In genomic region chr4:159520074-159520473, GRCh38 we compare ENCODE assay signal across 27 cellular contexts.
A peak's percentile ranks its signal among the peaks of the same experiment; 100 is the strongest.
DNase-seq lines count a peak whose midpoint lies in the region; ATAC-seq, FAIRE-seq and TF ChIP-seq lines count a peak whose summit lies in the region.
"Had no signal": no experiment of that assay in that cellular context is flagged by ENCODE, and none has a peak within 500 bp of the region (broad histone marks: within the 10 kb centered on the region; RNA-seq: fewer than 3 reads in every experiment).

No MANE protein-coding gene starts in this region.

- H3K9ac ChIP-seq in endothelial cell of umbilical vein (replicated peaks; ENCODE audit: extremely low read depth, insufficient read depth, low read length), result no peak overlapping the region
- H3K9ac ChIP-seq: BLaER1 treated with 17β-estradiol and CSF1 and Interleukin-3, amounts not matched to agents 10 nM and 100 nM had no signal

- peaks cover 3% of the 10 kb centered on the region for H3K27me3 Mint-ChIP-seq in nephron progenitor cell (ENCODE audit: low read depth, poor library complexity)
- no peaks in the 10 kb centered on the region for H3K27me3 Mint-ChIP-seq in stimulated activated memory B cell treated with anti-CD40 and anti-IgM and Interleukin-4, amounts not matched to agents 10 μg/mL and 1 μg/mL and 100 μg/mL, for 72 hours
- H3K27me3 Mint-ChIP-seq: CD4-positive, alpha-beta T cell; CD8-positive, alpha-beta memory T cell had no signal

- no peaks in the 10 kb centered on the region for H3K27me3 ChIP-seq in endothelial cell of umbilical vein (ENCODE audit: control insufficient read depth in 2 of 2, insufficient read depth in 2 of 2, low read length in 2 of 2)
- H3K27me3 ChIP-seq: BE2C; BLaER1 treated with 17β-estradiol and CSF1 and Interleukin-3, amounts not matched to agents 10 nM and 100 nM had no signal

- CTCF ChIA-PET in endothelial cell of umbilical vein (lab: Charles Lee), result interaction anchor here (1.2 kb wide), 1 partner anchor 15 kb away, joined by 4 read pairs; no protein-coding TSS in a partner anchor

- H3K36me3 Mint-ChIP-seq in nephron progenitor cell (ENCODE audit: low read depth), result peaks cover 5% of the 10 kb centered on the region
- H3K36me3 Mint-ChIP-seq in stimulated activated memory B cell treated with anti-CD40 and anti-IgM and Interleukin-4, amounts not matched to agents 10 μg/mL and 1 μg/mL and 100 μg/mL, for 72 hours, result no peaks in the 10 kb centered on the region
- H3K36me3 Mint-ChIP-seq: CD14-positive monocyte; CD8-positive, alpha-beta memory T cell had no signal

- H3K9me3 ChIP-seq in endothelial cell of umbilical vein (replicated peaks; ENCODE audit: control insufficient read depth, insufficient read depth, low read length), result no peaks in the 10 kb centered on the region
- H3K9me3 ChIP-seq: A549, BE2C, HAP-1 had no signal

- H3K9me1 ChIP-seq in endothelial cell of umbilical vein (replicated peaks; ENCODE audit: control insufficient read depth, extremely low read depth, insufficient read depth, low read length), result no peaks in the 10 kb centered on the region

- H3K9me3 Mint-ChIP-seq in nephron progenitor cell, result peaks cover 25% of the 10 kb centered on the region
- H3K9me3 Mint-ChIP-seq in stimulated activated memory B cell treated with anti-CD40 and anti-IgM and Interleukin-4, amounts not matched to agents 10 μg/mL and 1 μg/mL and 100 μg/mL, for 72 hours, result no peaks in the 10 kb centered on the region
- H3K9me3 Mint-ChIP-seq: CD4-positive, alpha-beta T cell had no signal

- no peak overlapping the region for H3K4me3 ChIP-seq in endothelial cell of umbilical vein (replicated peaks in 1 of 3; ENCODE audit: insufficient read depth in 1 of 3, low read depth in 1 of 3, low read length in 3 of 3)
- H3K4me3 ChIP-seq: A549; BLaER1 treated with 17β-estradiol and CSF1 and Interleukin-3, amounts not matched to agents 10 nM and 100 nM; GM23338; HAP-1 had no signal

- TF ChIP-seq POLR2A in endothelial cell of umbilical vein (IDR thresholded peaks at IDR 0.05; ENCODE audit: low read depth, low read length), result no peak

- POLR2A ChIA-PET in endothelial cell of umbilical vein (lab: Charles Lee), result no interaction called here

- no peaks in the 10 kb centered on the region for H4K20me1 ChIP-seq in endothelial cell of umbilical vein (replicated peaks; ENCODE audit: control insufficient read depth, extremely low read depth, insufficient read depth, low read length)
- H4K20me1 ChIP-seq: BLaER1 treated with 17β-estradiol and CSF1 and Interleukin-3, amounts not matched to agents 10 nM and 100 nM had no signal

- BruUV-seq in endothelial cell of umbilical vein (replicated peaks; lab: Mats Ljungman, UMichigan), result no TSS peak

- TF ChIP-seq CTCF in endothelial cell of umbilical vein (IDR thresholded peaks at IDR 0.05; ENCODE audit: extremely low read depth in 1 of 2, insufficient read depth in 1 of 2, low read depth in 1 of 2, low read length in 2 of 2), result no peak
- TF ChIP-seq CTCF in nephron progenitor cell (IDR thresholded peaks at IDR 0.05), result no peak

- H3K79me2 ChIP-seq in endothelial cell of umbilical vein (ENCODE audit: control insufficient read depth, insufficient read depth, low read length), result no peaks in the 10 kb centered on the region

- DNase-seq in HuH-7 (ENCODE audit: low spot score), result peak; percentile 43
- DNase-seq in endothelial cell of umbilical vein (ENCODE audit: low read depth, low spot score), result peak; percentile 77
- DNase-seq in nephron progenitor cell, result no peak
- DNase-seq in amniotic stem cell (lab: John Stamatoyannopoulos, UW), result no peak
- DNase-seq in DMS79 treated with DMSO at 0.1 percent for 48 hours (lab: John Stamatoyannopoulos, UW), result no peak
- DNase-seq: 8988T; ACHN; AML-193; BE2C; CD4-positive, alpha-beta T cell; CD8-positive, alpha-beta memory T cell; DMS 273 treated with DMSO at 0.1 percent for 48 hours; DMS79; GF-D8; HFFc6 had no signal

- ATAC-seq in stimulated activated memory B cell treated with anti-CD40 and anti-IgM and Interleukin-4, amounts not matched to agents 10 μg/mL and 1 μg/mL and 100 μg/mL, for 72 hours, result peak; percentile 12
- no peak for ATAC-seq in GM18867 (IDR thresholded peaks at IDR 0.05; ENCODE audit: unreplicated experiment)
- ATAC-seq: A549, GM23338 had no signal

- intact Hi-C loops in endothelial cell of umbilical vein (cut with micrococcal nuclease), result no loop called here

- H3K4me3 Mint-ChIP-seq in nephron progenitor cell, result no peak overlapping the region
- H3K4me3 Mint-ChIP-seq in stimulated activated memory B cell treated with anti-CD40 and anti-IgM and Interleukin-4, amounts not matched to agents 10 μg/mL and 1 μg/mL and 100 μg/mL, for 72 hours, result no peak overlapping the region
- H3K4me3 Mint-ChIP-seq: CD14-positive monocyte; CD4-positive, alpha-beta T cell; CD8-positive, alpha-beta memory T cell; GM23338; HFFc6 had no signal

- H3K27ac ChIP-seq in endothelial cell of umbilical vein (ENCODE audit: insufficient read depth, low read depth, low read length), result no peak overlapping the region
- H3K27ac ChIP-seq: A549; BLaER1 treated with 17β-estradiol and CSF1 and Interleukin-3, amounts not matched to agents 10 nM and 100 nM had no signal

- peak overlapping the region; percentile 6 for H3K27ac Mint-ChIP-seq in nephron progenitor cell
- H3K27ac Mint-ChIP-seq in stimulated activated memory B cell treated with anti-CD40 and anti-IgM and Interleukin-4, amounts not matched to agents 10 μg/mL and 1 μg/mL and 100 μg/mL, for 72 hours, result no peak overlapping the region
- H3K27ac Mint-ChIP-seq: CD14-positive monocyte; CD4-positive, alpha-beta T cell; CD8-positive, alpha-beta memory T cell; GM23338; HFFc6 had no signal

- FAIRE-seq in endothelial cell of umbilical vein (lab: Jason Lieb, UNC), result no peak
- FAIRE-seq: A549, D721Med, GM12891, GM18507, GM19239, H54 had no signal

- peaks cover 6% of the 10 kb centered on the region for H3K4me1 Mint-ChIP-seq in nephron progenitor cell
- H3K4me1 Mint-ChIP-seq in stimulated activated memory B cell treated with anti-CD40 and anti-IgM and Interleukin-4, amounts not matched to agents 10 μg/mL and 1 μg/mL and 100 μg/mL, for 72 hours, result no peaks in the 10 kb centered on the region
- H3K4me1 Mint-ChIP-seq: CD14-positive monocyte; CD8-positive, alpha-beta memory T cell; GM23338 had no signal

- dilution Hi-C loops in endothelial cell of umbilical vein (cut with MboI; ENCODE audit: extremely low pct_ligation_motif_present, low sequenced_read_pairs), result no loop called here

- peaks cover 25% of the 10 kb centered on the region for H3K4me1 ChIP-seq in endothelial cell of umbilical vein (ENCODE audit: control insufficient read depth, extremely low read depth, insufficient read depth, low read length)
- H3K4me1 ChIP-seq: A549; BE2C; BLaER1 treated with 17β-estradiol and CSF1 and Interleukin-3, amounts not matched to agents 10 nM and 100 nM; HAP-1 had no signal

- H3K36me3 ChIP-seq in endothelial cell of umbilical vein (ENCODE audit: control insufficient read depth in 2 of 2, extremely low read depth in 1 of 2, insufficient read depth in 2 of 2, low read length in 2 of 2), result no peaks in the 10 kb centered on the region
- H3K36me3 ChIP-seq: BE2C; BLaER1 treated with 17β-estradiol and CSF1 and Interleukin-3, amounts not matched to agents 10 nM and 100 nM; HAP-1 had no signal

- H3K4me2 ChIP-seq in endothelial cell of umbilical vein (ENCODE audit: insufficient read depth, low read length), result peak overlapping the region; percentile 17
- H3K4me2 ChIP-seq: A549; BLaER1 treated with 17β-estradiol and CSF1 and Interleukin-3, amounts not matched to agents 10 nM and 100 nM; GM23338 had no signal

- no peak overlapping the region for H2AFZ ChIP-seq in endothelial cell of umbilical vein (ENCODE audit: low read depth, low read length)
- H2AFZ ChIP-seq: GM23338 had no signal

TF ChIP-seq in endothelial cell of umbilical vein, 7 proteins besides CTCF, POLR2A, EP300 and RAD21:
- no peak for TF ChIP-seq JUN (IDR thresholded peaks at IDR 0.05; ENCODE audit: borderline replicate concordance, insufficient read depth, insufficient read length, low read depth)
- no peak for TF ChIP-seq MYC (IDR thresholded peaks at IDR 0.05; ENCODE audit: low read depth, low read length)
- peak; percentile 59 for TF ChIP-seq POLR2AphosphoS5 (IDR thresholded peaks at IDR 0.05; ENCODE audit: insufficient read depth, low read depth, low read length)
- TF ChIP-seq EZH2 (IDR thresholded peaks at IDR 0.05; ENCODE audit: borderline replicate concordance, low read depth, low read length, severe bottlenecking), result no peak
- TF ChIP-seq MAX (IDR thresholded peaks at IDR 0.05; ENCODE audit: insufficient read depth, insufficient read length), result no peak
- no peak for TF ChIP-seq FOS (IDR thresholded peaks at IDR 0.05; ENCODE audit: borderline replicate concordance, insufficient read depth, low read length)
- TF ChIP-seq GATA2 (IDR thresholded peaks at IDR 0.05; ENCODE audit: insufficient read depth, insufficient read length, low read depth, low read length), result peak; percentile 79
TF ChIP-seq in endothelial cell of umbilical vein: peak in this region for 2.

Comparison
In these comparisons a context has a peak if more than half of its experiments do, and no peak if none do; other contexts are left out.
1. DNase-seq: peak in HuH-7 (single experiment) and endothelial cell of umbilical vein (single experiment); none in nephron progenitor cell (single experiment), amniotic stem cell (single experiment) and DMS79 treated with DMSO at 0.1 percent for 48 hours (single experiment).